In the genomic region with DNA sequence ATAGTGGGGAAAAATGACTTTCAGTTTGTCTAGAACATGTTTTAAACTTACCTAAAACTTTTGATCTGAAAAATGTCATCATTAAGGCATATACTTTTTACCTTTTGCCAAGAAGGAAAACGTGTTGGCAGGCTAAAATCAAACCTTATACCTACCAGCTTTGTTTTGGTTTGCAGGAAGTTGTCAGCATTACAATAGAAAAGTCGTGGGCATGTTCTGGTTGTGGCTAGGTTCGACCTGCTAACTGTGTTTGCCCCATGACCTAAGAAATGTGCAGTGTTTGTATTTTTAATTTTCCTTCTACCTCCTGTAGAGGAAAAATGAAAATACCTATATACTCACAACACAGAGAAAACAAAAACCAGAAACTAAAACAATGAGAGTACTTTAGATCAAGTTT, we compare ENCODE assay signal across 1 cellular context.
TF ChIP-seq lines count a peak whose summit lies in the region.

No MANE protein-coding gene starts in this region.

TF ChIP-seq in GM12878, 131 proteins besides CTCF, POLR2A, EP300 and RAD21 (continued from another document):
- TF ChIP-seq, protein P1, sequence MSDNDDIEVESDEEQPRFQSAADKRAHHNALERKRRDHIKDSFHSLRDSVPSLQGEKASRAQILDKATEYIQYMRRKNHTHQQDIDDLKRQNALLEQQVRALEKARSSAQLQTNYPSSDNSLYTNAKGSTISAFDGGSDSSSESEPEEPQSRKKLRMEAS (IDR thresholded peaks at IDR 0.05; ENCODE audit: low read depth, low read length) = no peak
